In genomic region chr5:6598351-6598900, GRCh38 we compare ENCODE assay signal across 19 cellular contexts. TPM values are rescaled to one million over a fixed set of nuclear protein-coding genes. Genes with fewer than 3 reads are reported as not detected.
A peak's percentile ranks its signal among the peaks of the same experiment; 100 is the strongest.
DNase-seq lines count a peak whose midpoint lies in the region; ATAC-seq, FAIRE-seq and TF ChIP-seq lines count a peak whose summit lies in the region.
"Had no signal": no experiment of that assay in that cellular context is flagged by ENCODE, and none has a peak within 500 bp of the region (broad histone marks: within the 10 kb centered on the region; RNA-seq: fewer than 3 reads in every experiment).

No MANE protein-coding gene starts in this region.

- H3K4me1 ChIP-seq in GM12878 (ENCODE audit: control insufficient read depth, insufficient read depth, low read length) (no peaks in the 10 kb centered on the region), heart left ventricle (peaks cover 0 to 10% (median 4%) of the 10 kb centered on the region in 12 donors), rectal smooth muscle tissue (ENCODE audit: control insufficient read depth, insufficient read depth, low read length) (no peaks in the 10 kb centered on the region), esophagus squamous epithelium (no peaks in the 10 kb centered on the region), ovary (ENCODE audit: insufficient read depth) (peaks cover 3% of the 10 kb centered on the region)
- H3K4me1 ChIP-seq in CD4-positive, alpha-beta memory T cell (ENCODE audit: insufficient read depth, low read length), result no peaks in the 10 kb centered on the region

- RAD21 ChIA-PET in GM12878 (lab: Charles Lee; ENCODE audit: unreplicated experiment), result no interaction called here

- ATAC-seq in GM12878 (no peak), heart left ventricle (peak; percentile 85 to 91 (median 90)), HG03045 (IDR thresholded peaks at IDR 0.05; ENCODE audit: unreplicated experiment) (no peak)
- ATAC-seq: activated CD8-positive, alpha-beta T cell treated with anti-CD3 and anti-CD28 coated beads for 36 hours; T-helper 17 cell; WTC11 had no signal

- H3K36me3 Mint-ChIP-seq in Calu3 (ENCODE audit: insufficient read depth, unreplicated experiment), result peaks cover 44% of the 10 kb centered on the region
- peaks cover 67 to 75% of the 10 kb centered on the region in 2 donors for H3K36me3 Mint-ChIP-seq in CD4-positive, alpha-beta memory T cell

- CTCF ChIA-PET in Calu3 (lab: Charles Lee) (no interaction called here), GM12878 (lab: Yijun Ruan, JAX) (interaction anchor here (1.0 kb wide), 2 partner anchors 147 to 1107 kb away, joined by 3 read pairs; no protein-coding TSS in a partner anchor)
- CTCF ChIA-PET in CD4-positive, alpha-beta memory T cell (lab: Charles Lee; ENCODE audit: partially characterized antibody), result interaction anchor here (1.5 kb wide), 1 partner anchor 11 kb away, joined by 3 read pairs; no protein-coding TSS in a partner anchor

- SMC1A ChIA-PET in GM12878 (lab: Charles Lee; ENCODE audit: uncharacterized antibody, unreplicated experiment), result interaction anchor here (1.5 kb wide), 1 partner anchor 29 kb away, joined by 3 read pairs; no protein-coding TSS in a partner anchor

- no peak overlapping the region for H3K4me2 ChIP-seq in GM12878 (ENCODE audit: control insufficient read depth, insufficient read depth)

- H3K27me3 ChIP-seq in GM12878 (replicated peaks in 1 of 2; ENCODE audit: control insufficient read depth in 2 of 2, insufficient read depth in 2 of 2, low read length in 1 of 2) (no peaks in the 10 kb centered on the region), heart left ventricle (no peaks in the 10 kb centered on the region), rectal smooth muscle tissue (ENCODE audit: control insufficient read depth, insufficient read depth, low read length) (no peaks in the 10 kb centered on the region), esophagus squamous epithelium (no peaks in the 10 kb centered on the region), ovary (no peaks in the 10 kb centered on the region)
- H3K27me3 ChIP-seq in CD4-positive, alpha-beta memory T cell (ENCODE audit: insufficient read depth, low read length), result no peaks in the 10 kb centered on the region

- no peaks in the 10 kb centered on the region for H3K79me2 ChIP-seq in GM12878 (ENCODE audit: control insufficient read depth, insufficient read depth, low read length)

- H3K9me3 ChIP-seq in GM12878 (replicated peaks; ENCODE audit: control insufficient read depth, insufficient read depth, low read length), result no peaks in the 10 kb centered on the region
- no peaks in the 10 kb centered on the region for H3K9me3 ChIP-seq in heart left ventricle
- no peaks in the 10 kb centered on the region for H3K9me3 ChIP-seq in esophagus squamous epithelium
- no peaks in the 10 kb centered on the region for H3K9me3 ChIP-seq in CD4-positive, alpha-beta memory T cell (ENCODE audit: control insufficient read depth in 1 of 2, low read length in 2 of 2)
- H3K9me3 ChIP-seq in ovary, result no peaks in the 10 kb centered on the region

- no peak for TF ChIP-seq EP300 in GM12878 (IDR thresholded peaks at IDR 0.05; ENCODE audit: borderline replicate concordance in 1 of 2, control insufficient read depth in 1 of 2, low read depth in 2 of 2, low read length in 2 of 2)
- TF ChIP-seq EP300 in ovary (IDR thresholded peaks at IDR 0.05), result no peak

- no peak overlapping the region for H3K4me3 ChIP-seq in GM12878
- no peak overlapping the region for H3K4me3 ChIP-seq in heart left ventricle
- no peak overlapping the region for H3K4me3 ChIP-seq in rectal smooth muscle tissue (ENCODE audit: low read length)
- H3K4me3 ChIP-seq in esophagus squamous epithelium, result no peak overlapping the region
- H3K4me3 ChIP-seq in CD4-positive, alpha-beta memory T cell (ENCODE audit: low read length in 2 of 2), result no peak overlapping the region
- no peak overlapping the region for H3K4me3 ChIP-seq in ovary

- TF ChIP-seq RAD21 in GM12878 (IDR thresholded peaks at IDR 0.05; ENCODE audit: insufficient read depth, low read depth, low read length), result no peak

- no peak for FAIRE-seq in GM12878 (lab: Jason Lieb, UNC)

- 94% methylated on average over 14 of the region's 14 CpGs for WGBS in GM12878 (ENCODE audit: insufficient coverage, insufficient replicate concordance, low lambda C conversion rate, missing lambda C conversion rate)
- WGBS in heart left ventricle, 4 donors, result 54 to 65% (median 56%) methylated on average over 14 of the region's 14 CpGs
- WGBS in esophagus squamous epithelium, 2 donors, result 77 to 85% methylated on average over 6 to 14 of the region's 14 CpGs
- 65 to 76% (median 71%) methylated on average over 14 of the region's 14 CpGs for WGBS in ovary, 3 donors

- peak overlapping the region; percentile 9 for H3K27ac Mint-ChIP-seq in Calu3 (ENCODE audit: unreplicated experiment)
- H3K27ac Mint-ChIP-seq in CD4-positive, alpha-beta memory T cell, result peak overlapping the region in 1 of 7 donors; percentile 60
- H3K27ac Mint-ChIP-seq: activated CD8-positive, alpha-beta T cell treated with anti-CD3 and anti-CD28 coated beads for 36 hours; activated T-helper 1 cell treated with anti-CD3 and anti-CD28 coated beads, Interleukin-12 subunit alpha, Interleukin-12 subunit beta, Interleukin-2, Interleukin-4 antibody, amounts not matched to agents 30 ng/mL and 10 ng/mL and 1 ng/mL, durations not matched to agents 14 hours and 24 hours and 36 hours; mesothelial cell of epicardium; T-helper 17 cell had no signal

- H3K4me3 Mint-ChIP-seq in Calu3 (ENCODE audit: low read depth, unreplicated experiment), result no peak overlapping the region
- H3K4me3 Mint-ChIP-seq in CD4-positive, alpha-beta memory T cell, result no peak overlapping the region
- H3K4me3 Mint-ChIP-seq: activated CD8-positive, alpha-beta T cell treated with anti-CD3 and anti-CD28 coated beads for 36 hours; activated T-helper 1 cell treated with anti-CD3 and anti-CD28 coated beads, Interleukin-12 subunit alpha, Interleukin-12 subunit beta, Interleukin-2, Interleukin-4 antibody, amounts not matched to agents 30 ng/mL and 10 ng/mL and 1 ng/mL, durations not matched to agents 14 hours and 24 hours and 36 hours; CD8-positive, alpha-beta memory T cell; mesothelial cell of epicardium; T-helper 17 cell; WTC11 had no signal

- TF ChIP-seq POLR2A in GM12878 (IDR thresholded peaks at IDR 0.05; ENCODE audit: low read depth, low read length) (peak; percentile 52; the same call in 1 of the 2 replicates), heart left ventricle (IDR thresholded peaks at IDR 0.05) (no peak), esophagus squamous epithelium (IDR thresholded peaks at IDR 0.05) (no peak), ovary (IDR thresholded peaks at IDR 0.05) (no peak)

- H3K9ac ChIP-seq in GM12878 (ENCODE audit: control insufficient read depth, insufficient read depth, low read length), result no peak overlapping the region
- no peak overlapping the region for H3K9ac ChIP-seq in rectal smooth muscle tissue (ENCODE audit: low read length)

- intact Hi-C loops in Calu3 (cut with micrococcal nuclease; ENCODE audit: unreplicated experiment), result no loop called here
- intact Hi-C loops in GM12878 (cut with micrococcal nuclease; ENCODE audit: unreplicated experiment), result no loop called here
- intact Hi-C loops in heart left ventricle (cut with DNase I), result no loop called here
- intact Hi-C loops in esophagus squamous epithelium (cut with DNase I), result no loop called here
- intact Hi-C loops in CD4-positive, alpha-beta memory T cell (cut with micrococcal nuclease), result no loop called here
- intact Hi-C loops in ovary (cut with DNase I), result no loop called here

- no peaks in the 10 kb centered on the region for H3K9me3 Mint-ChIP-seq in Calu3 (ENCODE audit: low read depth, unreplicated experiment)
- no peaks in the 10 kb centered on the region for H3K9me3 Mint-ChIP-seq in CD4-positive, alpha-beta memory T cell
- H3K9me3 Mint-ChIP-seq: activated CD8-positive, alpha-beta T cell treated with anti-CD3 and anti-CD28 coated beads for 36 hours; activated T-helper 1 cell treated with anti-CD3 and anti-CD28 coated beads, Interleukin-12 subunit alpha, Interleukin-12 subunit beta, Interleukin-2, Interleukin-4 antibody, amounts not matched to agents 30 ng/mL and 10 ng/mL and 1 ng/mL, durations not matched to agents 14 hours and 24 hours and 36 hours; mesothelial cell of epicardium; WTC11 had no signal

- no peaks in the 10 kb centered on the region for H3K27me3 Mint-ChIP-seq in Calu3 (ENCODE audit: unreplicated experiment)
- no peaks in the 10 kb centered on the region for H3K27me3 Mint-ChIP-seq in CD4-positive, alpha-beta memory T cell
- H3K27me3 Mint-ChIP-seq: activated CD8-positive, alpha-beta T cell treated with anti-CD3 and anti-CD28 coated beads for 36 hours; CD8-positive, alpha-beta memory T cell; T-helper 17 cell had no signal

- DNase-seq in Calu3, result no peak
- no peak for DNase-seq in GM12878 (ENCODE audit: low read depth, low spot score)
- peak in 3 of 5 donors; percentile 32 to 60 (median 40) for DNase-seq in heart left ventricle
- no peak for DNase-seq in esophagus squamous epithelium (lab: John Stamatoyannopoulos, UW)
- DNase-seq in CD4-positive, alpha-beta memory T cell, result no peak
- DNase-seq in ovary, result no peak
- DNase-seq: ACHN; activated CD8-positive, alpha-beta T cell treated with anti-CD3 and anti-CD28 coated beads for 36 hours; CD8-positive, alpha-beta memory T cell; hypothalamus; kidney glomerular epithelial cell; NCI-H1930; retina; T-helper 17 cell had no signal

- H3K36me3 ChIP-seq in GM12878 (ENCODE audit: control insufficient read depth in 2 of 2, insufficient read depth in 2 of 2, low read length in 1 of 2), result peaks cover 21 to 26% of the 10 kb centered on the region in 2 experiments
- H3K36me3 ChIP-seq in heart left ventricle, result peaks cover 0 to 76% (median 60%) of the 10 kb centered on the region in 9 donors
- peaks cover 18% of the 10 kb centered on the region for H3K36me3 ChIP-seq in rectal smooth muscle tissue (ENCODE audit: control insufficient read depth, insufficient read depth, low read length)
- H3K36me3 ChIP-seq in esophagus squamous epithelium, result peaks cover 6 to 78% (median 24%) of the 10 kb centered on the region in 3 donors
- peaks cover 35% of the 10 kb centered on the region for H3K36me3 ChIP-seq in CD4-positive, alpha-beta memory T cell (ENCODE audit: insufficient read depth, low read length)
- no peaks in the 10 kb centered on the region for H3K36me3 ChIP-seq in ovary

- in situ Hi-C loops in GM12878 (cut with MboI), result loop anchor here (25.0 kb wide), 1 partner anchor 1111 kb away; no protein-coding TSS in a partner anchor

- H3K4me1 Mint-ChIP-seq in Calu3 (ENCODE audit: low read depth, unreplicated experiment), result no peaks in the 10 kb centered on the region
- H3K4me1 Mint-ChIP-seq in CD4-positive, alpha-beta memory T cell, result no peaks in the 10 kb centered on the region
- H3K4me1 Mint-ChIP-seq: CD8-positive, alpha-beta memory T cell; mesothelial cell of epicardium; WTC11 had no signal

- POLR2A ChIA-PET in GM12878 (lab: Charles Lee), result no interaction called here
- POLR2A ChIA-PET in CD4-positive, alpha-beta memory T cell (lab: Charles Lee; ENCODE audit: partially characterized antibody), result no interaction called here

- no peak overlapping the region for H2AFZ ChIP-seq in GM12878 (ENCODE audit: control insufficient read depth, low read depth, low read length)

- H3K27ac ChIP-seq in GM12878 (ENCODE audit: control insufficient read depth, insufficient read depth), result no peak overlapping the region
- peak overlapping the region in 11 of 12 donors; percentile 11 to 78 (median 68) for H3K27ac ChIP-seq in heart left ventricle
- peak overlapping the region; percentile 17 for H3K27ac ChIP-seq in rectal smooth muscle tissue (ENCODE audit: low read depth, low read length)
- peak overlapping the region in 1 of 4 donors; percentile 6 for H3K27ac ChIP-seq in esophagus squamous epithelium
- H3K27ac ChIP-seq in CD4-positive, alpha-beta memory T cell (ENCODE audit: low read depth, low read length), result no peak overlapping the region
- no peak overlapping the region for H3K27ac ChIP-seq in ovary

- TF ChIP-seq CTCF in Calu3 (IDR thresholded peaks at IDR 0.05; ENCODE audit: unreplicated experiment) (no peak), GM12878 (IDR thresholded peaks at IDR 0.05 in 2 of 3, conservative IDR thresholded peaks at IDR 0.05 in 1 of 3; ENCODE audit: control insufficient read depth in 2 of 3, extremely low read depth in 1 of 3, insufficient read depth in 1 of 3, low read depth in 3 of 3, low read length in 3 of 3) (no peak), heart left ventricle (IDR thresholded peaks at IDR 0.05) (no peak), esophagus squamous epithelium (IDR thresholded peaks at IDR 0.05) (no peak), ovary (IDR thresholded peaks at IDR 0.05) (no peak)

- BruUV-seq in Calu3 (replicated peaks; lab: Mats Ljungman, UMichigan), result no TSS peak
- no TSS peak for BruUV-seq in GM12878 (replicated peaks; lab: Mats Ljungman, UMichigan)

- H4K20me1 ChIP-seq in GM12878 (ENCODE audit: control insufficient read depth, insufficient read depth), result no peaks in the 10 kb centered on the region

RNA-seq across cellular contexts. Expression of gene NSUN2, which starts 34.4 kb away (rescaled TPM):
- total RNA-seq in Calu3 (2022) (90.7 and 91.2 TPM in 2 replicates), GM12878 (2014; rRNA removed) (83.2 and 84.7 TPM in 2 replicates), GM12878 (2014; rRNA removed; fragmentation: Illumina TruSeq; extraction: Trizol) (77.2 and 83.0 TPM in 2 replicates), GM12878 (2021) (80.2 and 90.9 TPM in 2 replicates), heart left ventricle (10 to 100 TPM; 25.1 to 42.6 (median 34.0) TPM), esophagus squamous epithelium (10 to 100 TPM; 37.7 to 65.8 (median 49.0) TPM), ovary (10 to 100 TPM; 34.7 to 52.1 (median 40.7) TPM)
- total RNA-seq in GM12878 (2013; cell fraction: nucleolus; rRNA removed), result 162 and 165 TPM in 2 replicates
- polyA plus RNA-seq in GM12878 (2011; ENCODE audit: low read depth), result 43.8 TPM
- polyA plus RNA-seq in GM12878 (2011; rRNA removed) (89.9 and 94.7 TPM in 2 replicates), GM12878 (2014; fragmentation: Illumina TruSeq; extraction: Trizol) (91.1 and 99.8 TPM in 2 replicates), GM12878 (2014; fragmentation: Nextera tagmentation; extraction: Ambion mirVana) (10 to 100 TPM in 1 of 2 experiments, 1 to 10 TPM in 1; 8.0 to 10.8 TPM), GM12878 (2014; rRNA removed) (91.2 and 97.9 TPM in 2 replicates), GM12878 (2016; fragmentation: Nextera tagmentation; extraction: Ambion mirVana) (100 to 1,000 TPM; 104 to 112 TPM), heart left ventricle (10 to 100 TPM; 21.9 to 42.7 TPM), ovary (10 to 100 TPM; 33.5 to 33.8 TPM)
- polyA plus RNA-seq in GM12878 (2011; cell fraction: cytosol; rRNA removed), result 71.1 and 76.2 TPM in 2 replicates
- 169 and 184 TPM in 2 replicates for polyA plus RNA-seq in GM12878 (2011; cell fraction: nucleus; rRNA removed)
- 58.5 and 58.7 TPM in 2 replicates for polyA plus RNA-seq in GM12878 (2012)
- polyA minus RNA-seq in GM12878 (2011; rRNA and poly(A)+ RNA removed), result 60.2 and 64.4 TPM in 2 replicates
- 23.5 and 32.2 TPM in 2 replicates for polyA minus RNA-seq in GM12878 (2011; cell fraction: cytosol; rRNA and poly(A)+ RNA removed)
- polyA minus RNA-seq in GM12878 (2011; cell fraction: nucleus; rRNA and poly(A)+ RNA removed), result 50.4 and 83.9 TPM in 2 replicates
- total RNA-seq in CD4-positive, alpha-beta memory T cell, result 10 to 100 TPM; 78.0 to 81.6 TPM
- polyA plus RNA-seq in CD4-positive, alpha-beta memory T cell, result 10 to 100 TPM; 22.6 to 42.6 TPM

RNA-seq across cellular contexts. Expression of gene SRD5A1, which starts 34.8 kb away (rescaled TPM):
- 15.6 and 15.9 TPM in 2 replicates for total RNA-seq in Calu3 (2022)
- 20.1 and 28.6 TPM in 2 replicates for total RNA-seq in GM12878 (2013; cell fraction: nucleolus; rRNA removed)
- 7.5 and 11.7 TPM in 2 replicates for total RNA-seq in GM12878 (2014; rRNA removed)
- 4.7 and 4.9 TPM in 2 replicates for total RNA-seq in GM12878 (2014; rRNA removed; fragmentation: Illumina TruSeq; extraction: Trizol)
- 13.9 and 20.1 TPM in 2 replicates for total RNA-seq in GM12878 (2021)
- polyA plus RNA-seq in GM12878 (2011; ENCODE audit: low read depth), result 2.0 TPM
- 12.6 and 12.9 TPM in 2 replicates for polyA plus RNA-seq in GM12878 (2011; rRNA removed)
- polyA plus RNA-seq in GM12878 (2011; cell fraction: cytosol; rRNA removed), result 8.7 and 12.2 TPM in 2 replicates
- 11.4 and 15.5 TPM in 2 replicates for polyA plus RNA-seq in GM12878 (2011; cell fraction: nucleus; rRNA removed)
- 5.6 and 8.6 TPM in 2 replicates for polyA plus RNA-seq in GM12878 (2012)
- 5.3 and 8.1 TPM in 2 replicates for polyA plus RNA-seq in GM12878 (2014; fragmentation: Illumina TruSeq; extraction: Trizol)
- polyA plus RNA-seq in GM12878 (2014; fragmentation: Nextera tagmentation; extraction: Ambion mirVana), result 1 to 10 TPM in 1 of 2 experiments, under 1 TPM in 1; 0.76 to 2.0 TPM
- polyA plus RNA-seq in GM12878 (2014; rRNA removed), result 17.0 and 17.9 TPM in 2 replicates
- 10 to 100 TPM; 15.0 to 16.5 TPM for polyA plus RNA-seq in GM12878 (2016; fragmentation: Nextera tagmentation; extraction: Ambion mirVana)
- polyA minus RNA-seq in GM12878 (2011; rRNA and poly(A)+ RNA removed), result 4.0 and 8.2 TPM in 2 replicates
- 5.4 and 6.4 TPM in 2 replicates for polyA minus RNA-seq in GM12878 (2011; cell fraction: cytosol; rRNA and poly(A)+ RNA removed)
- 5.0 and 7.1 TPM in 2 replicates for polyA minus RNA-seq in GM12878 (2011; cell fraction: nucleus; rRNA and poly(A)+ RNA removed)
- 1 to 10 TPM; 2.3 to 6.7 (median 4.0) TPM for total RNA-seq in heart left ventricle
- polyA plus RNA-seq in heart left ventricle, result 1 to 10 TPM in 1 of 2 donors, under 1 TPM in 1; 0.80 to 3.1 TPM
- total RNA-seq in esophagus squamous epithelium, result 100 to 1,000 TPM in 1 of 4 donors, 10 to 100 TPM in 3; 34.1 to 126 (median 80.1) TPM
- 1 to 10 TPM; 7.8 to 9.2 TPM for total RNA-seq in CD4-positive, alpha-beta memory T cell
- polyA plus RNA-seq in CD4-positive, alpha-beta memory T cell, result 10 to 100 TPM in 1 of 2 donors, 1 to 10 TPM in 1; 5.4 to 11.2 TPM
- 10 to 100 TPM in 3 of 7 donors, 1 to 10 TPM in 4; 4.4 to 13.5 (median 9.8) TPM for total RNA-seq in ovary
- 1 to 10 TPM; 6.5 to 6.6 TPM for polyA plus RNA-seq in ovary

Comparison
In these comparisons a context has a peak if more than half of its experiments do, and no peak if none do; other contexts are left out.
1. DNase-seq: peak in heart left ventricle (3 of 5); none in Calu3 (single experiment), GM12878 (single experiment), esophagus squamous epithelium (single experiment), CD4-positive, alpha-beta memory T cell (0 of 5) and ovary (0 of 5).
2. ATAC-seq: peak in heart left ventricle (4 of 4); none in GM12878 (single experiment) and HG03045 (single experiment).
3. H3K27ac ChIP-seq: peak in heart left ventricle (11 of 12) and rectal smooth muscle tissue (single experiment); none in GM12878 (single experiment), CD4-positive, alpha-beta memory T cell (single experiment) and ovary (0 of 2).